Comparison of ENCODE assay signal across 10 cellular contexts in the genomic region with DNA sequence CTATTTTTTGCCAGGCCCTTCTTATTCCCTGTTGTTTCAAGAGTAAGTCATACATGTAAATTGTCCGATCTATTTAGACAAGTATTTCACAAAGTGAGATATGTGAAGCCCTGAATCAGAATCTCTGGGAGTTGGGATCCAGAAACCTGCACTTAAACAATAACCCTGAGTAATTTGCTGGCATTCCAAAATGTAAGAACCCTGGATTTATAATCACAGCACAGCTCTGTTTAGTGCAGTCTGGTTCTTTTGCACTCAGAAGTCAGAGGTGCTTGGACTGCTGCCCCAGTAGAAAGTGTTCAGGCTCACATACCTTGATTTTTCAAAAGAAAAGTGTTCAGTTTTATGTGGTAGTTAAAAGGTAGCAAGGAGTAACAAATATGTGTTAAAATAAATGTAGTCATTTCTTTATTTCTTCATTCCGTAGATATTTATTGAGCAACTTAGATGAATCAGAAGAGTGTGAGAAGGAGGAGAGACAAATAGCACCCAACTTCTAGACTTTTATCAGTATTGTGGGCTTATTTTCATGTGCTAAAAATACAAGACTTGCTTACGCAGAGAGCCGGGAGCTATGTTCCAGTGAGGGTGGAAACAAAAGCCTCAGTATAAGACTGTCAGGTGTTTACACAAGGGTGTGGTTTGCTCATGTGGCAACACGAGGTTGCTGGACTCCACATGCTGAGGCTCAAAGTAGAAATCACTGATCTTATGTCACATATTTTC.
DNase-seq lines count a peak whose midpoint lies in the region; ATAC-seq lines count a peak whose summit lies in the region.
"Had no signal": no experiment of that assay in that cellular context is flagged by ENCODE, and none has a peak within 500 bp of the region (broad histone marks: within the 10 kb centered on the region; RNA-seq: fewer than 3 reads in every experiment).

No MANE protein-coding gene starts in this region.

- intact Hi-C loops in left ventricle myocardium superior (cut with micrococcal nuclease), result no loop called here

- peak; percentile 68 for ATAC-seq in HG02885 (IDR thresholded peaks at IDR 0.05; ENCODE audit: poor library complexity, unreplicated experiment)
- ATAC-seq in left ventricle myocardium superior, result peak; percentile 77
- ATAC-seq in HG02642 (IDR thresholded peaks at IDR 0.05; ENCODE audit: poor library complexity, unreplicated experiment), result no peak
- no peak for ATAC-seq in HG03025 (IDR thresholded peaks at IDR 0.05; ENCODE audit: low FRiP score, unreplicated experiment)

- peak; percentile 48 for DNase-seq in SW480 (ENCODE audit: low spot score)
- no peak for DNase-seq in left ventricle myocardium superior
- no peak for DNase-seq in HUDEP-2 (lab: John Stamatoyannopoulos, UW; ENCODE audit: unreplicated experiment in 76 of 76)
- DNase-seq in DMS153 treated with DMSO at 0.1 percent for 48 hours (lab: John Stamatoyannopoulos, UW; ENCODE audit: unreplicated experiment), result no peak
- DNase-seq: NCI-H1694 treated with DMSO at 0.1 percent for 48 hours, WERI-Rb-1 had no signal

- peak overlapping the region in 13 of 21 experiments; percentile 5 to 69 (median 41) for H3K27ac ChIP-seq in skin epidermis
- H3K27ac ChIP-seq: WERI-Rb-1 had no signal

- H3K4me3 ChIP-seq in skin epidermis, result no peak overlapping the region

Comparison
In these comparisons a context has a peak if more than half of its experiments do, and no peak if none do; other contexts are left out.
1. ATAC-seq: peak in HG02885 (single experiment) and left ventricle myocardium superior (single experiment); none in HG02642 (single experiment) and HG03025 (single experiment).